ENCODE assay signal across 21 cellular contexts in the genomic region with DNA sequence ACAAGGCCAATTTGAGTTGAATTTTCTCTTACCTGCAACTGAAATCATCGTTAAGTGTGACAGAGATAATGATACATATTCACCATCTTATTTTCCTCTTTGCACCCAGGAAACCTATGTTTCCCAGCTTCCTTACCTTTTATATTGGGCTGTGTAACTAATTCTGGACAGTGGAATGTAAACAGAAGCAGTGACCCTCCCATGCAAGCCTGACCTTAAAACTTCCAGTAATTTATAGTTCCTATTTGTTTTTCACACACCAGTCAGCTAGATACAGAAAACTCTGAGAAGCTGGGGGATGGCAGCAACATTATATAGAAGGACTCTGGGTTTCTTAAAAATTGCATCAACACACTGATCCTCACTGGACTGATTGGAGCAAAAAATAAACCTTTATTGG. TPM values are rescaled to one million over a fixed set of nuclear protein-coding genes. Genes with fewer than 3 reads are reported as not detected.
A peak's percentile ranks its signal among the peaks of the same experiment; 100 is the strongest.
DNase-seq lines count a peak whose midpoint lies in the region; ATAC-seq, FAIRE-seq and TF ChIP-seq lines count a peak whose summit lies in the region.
"Had no signal": no experiment of that assay in that cellular context is flagged by ENCODE, and none has a peak within 500 bp of the region (broad histone marks: within the 10 kb centered on the region; RNA-seq: fewer than 3 reads in every experiment).

No MANE protein-coding gene starts in this region.

- POLR2A ChIA-PET in A549 (lab: Yijun Ruan, JAX): no interaction called here

- no peak for FAIRE-seq in A549 (lab: Jason Lieb, UNC)
- FAIRE-seq: GM12878, HTR-8/SVneo had no signal

- DNase-seq in A549 (ENCODE audit: low read depth in 1 of 2, low spot score in 1 of 2): peak in 1 of 2 experiments; percentile 29
- peak; percentile 65 for DNase-seq in OCI-M1 (lab: John Stamatoyannopoulos, UW)
- no peak for DNase-seq in activated T-helper 1 cell treated with anti-CD3 and anti-CD28 coated beads, Interleukin-12 subunit alpha, Interleukin-12 subunit beta, Interleukin-2, Interleukin-4 antibody, amounts not matched to agents 30 ng/mL and 10 ng/mL and 1 ng/mL, durations not matched to agents 14 hours and 24 hours and 36 hours (ENCODE audit: low spot score)
- no peak for DNase-seq in NCI-H1436 (lab: John Stamatoyannopoulos, UW)
- no peak for DNase-seq in AG08395 (ENCODE audit: low spot score)
- DNase-seq: DND-41, GDM1, KG1, NCI-H1092, NCI-H1694 treated with DMSO at 0.1 percent for 48 hours, NCI-H2107, NCI-H345, NCI-H526 treated with DMSO at 0.1 percent for 48 hours, SHP77 treated with DMSO at 0.1 percent for 48 hours had no signal

- TF ChIP-seq POLR2A in A549 (IDR thresholded peaks at IDR 0.05; ENCODE audit: low read length): no peak
- no peak for TF ChIP-seq POLR2A in gastroesophageal sphincter (IDR thresholded peaks at IDR 0.05)

- peaks cover 11% of the 10 kb centered on the region for H3K9me3 Mint-ChIP-seq in activated T-helper 1 cell treated with anti-CD3 and anti-CD28 coated beads, Interleukin-12 subunit alpha, Interleukin-12 subunit beta, Interleukin-2, Interleukin-4 antibody, amounts not matched to agents 30 ng/mL and 10 ng/mL and 1 ng/mL, durations not matched to agents 14 hours and 24 hours and 36 hours

- H2AFZ ChIP-seq in parathyroid adenoma: no peak overlapping the region

- no peak for TF ChIP-seq EP300 in A549 (IDR thresholded peaks at IDR 0.05)
- TF ChIP-seq EP300 in gastroesophageal sphincter (IDR thresholded peaks at IDR 0.05): no peak

- no peak overlapping the region for H3K4me3 Mint-ChIP-seq in activated T-helper 1 cell treated with anti-CD3 and anti-CD28 coated beads, Interleukin-12 subunit alpha, Interleukin-12 subunit beta, Interleukin-2, Interleukin-4 antibody, amounts not matched to agents 30 ng/mL and 10 ng/mL and 1 ng/mL, durations not matched to agents 14 hours and 24 hours and 36 hours

- H3K4me1 ChIP-seq in A549: 0 out of 3 replicates have a peak, but pooled peaks cover 3% of the 10 kb centered on the region
- H3K4me1 ChIP-seq in gastroesophageal sphincter: peaks cover 0 to 31% (median 9%) of the 10 kb centered on the region in 3 donors
- H3K4me1 ChIP-seq in parathyroid adenoma: no peaks in the 10 kb centered on the region

- CTCF ChIA-PET in A549 (lab: Yijun Ruan, JAX): no interaction called here

- H3K27ac ChIP-seq in A549 (no peak overlapping the region), gastroesophageal sphincter (peak overlapping the region; percentile 21 to 67 (median 41)), parathyroid adenoma (peak overlapping the region; percentile 49)
- H3K27ac ChIP-seq: BLaER1 treated with 17β-estradiol and CSF1 and Interleukin-3, amounts not matched to agents 10 nM and 100 nM had no signal

- H3K4me3 ChIP-seq in A549: no peak overlapping the region
- H3K4me3 ChIP-seq in gastroesophageal sphincter: no peak overlapping the region
- no peak overlapping the region for H3K4me3 ChIP-seq in parathyroid adenoma (ENCODE audit: low read depth, low read length)
- H3K4me3 ChIP-seq: BLaER1 treated with 17β-estradiol and CSF1 and Interleukin-3, amounts not matched to agents 10 nM and 100 nM; GM12878; HAP-1 had no signal

- ATAC-seq in A549: no peak
- no peak for ATAC-seq in gastroesophageal sphincter
- no peak for ATAC-seq in GM21526 (IDR thresholded peaks at IDR 0.05; ENCODE audit: low FRiP score, unreplicated experiment)
- ATAC-seq: GM12878 had no signal

- no peak overlapping the region for H3K27ac Mint-ChIP-seq in activated T-helper 1 cell treated with anti-CD3 and anti-CD28 coated beads, Interleukin-12 subunit alpha, Interleukin-12 subunit beta, Interleukin-2, Interleukin-4 antibody, amounts not matched to agents 30 ng/mL and 10 ng/mL and 1 ng/mL, durations not matched to agents 14 hours and 24 hours and 36 hours

- TF ChIP-seq CTCF in A549 (IDR thresholded peaks at IDR 0.05) (no peak), gastroesophageal sphincter (IDR thresholded peaks at IDR 0.05) (no peak), parathyroid adenoma (IDR thresholded peaks at IDR 0.05) (no peak)

- peak overlapping the region; percentile 15; the same call in 1 of the 3 replicates for H3K4me2 ChIP-seq in A549
- no peak overlapping the region for H3K4me2 ChIP-seq in parathyroid adenoma (ENCODE audit: low read length)
- H3K4me2 ChIP-seq: BLaER1 treated with 17β-estradiol and CSF1 and Interleukin-3, amounts not matched to agents 10 nM and 100 nM had no signal

- WGBS in A549 (ENCODE audit: missing lambda C conversion rate): 48% methylated on average over 1 of the region's 1 CpG
- WGBS in gastroesophageal sphincter (ENCODE audit: low coverage in 1 of 2), 2 donors: 56 to 60% methylated on average over 1 of the region's 1 CpG

- intact Hi-C loops in activated T-helper 1 cell treated with anti-CD3 and anti-CD28 coated beads, Interleukin-12 subunit alpha, Interleukin-12 subunit beta, Interleukin-2, Interleukin-4 antibody, amounts not matched to agents 30 ng/mL and 10 ng/mL and 1 ng/mL, durations not matched to agents 14 hours and 24 hours and 36 hours (cut with micrococcal nuclease): no loop called here

- peaks cover 15% of the 10 kb centered on the region for H3K27me3 Mint-ChIP-seq in activated T-helper 1 cell treated with anti-CD3 and anti-CD28 coated beads, Interleukin-12 subunit alpha, Interleukin-12 subunit beta, Interleukin-2, Interleukin-4 antibody, amounts not matched to agents 30 ng/mL and 10 ng/mL and 1 ng/mL, durations not matched to agents 14 hours and 24 hours and 36 hours (ENCODE audit: insufficient read depth)

- H3K4me1 Mint-ChIP-seq in activated T-helper 1 cell treated with anti-CD3 and anti-CD28 coated beads, Interleukin-12 subunit alpha, Interleukin-12 subunit beta, Interleukin-2, Interleukin-4 antibody, amounts not matched to agents 30 ng/mL and 10 ng/mL and 1 ng/mL, durations not matched to agents 14 hours and 24 hours and 36 hours (ENCODE audit: low read depth): peaks cover 13% of the 10 kb centered on the region

- H3K9ac ChIP-seq in parathyroid adenoma: no peak overlapping the region
- H3K9ac ChIP-seq: BLaER1 treated with 17β-estradiol and CSF1 and Interleukin-3, amounts not matched to agents 10 nM and 100 nM had no signal

- H3K79me2 ChIP-seq in parathyroid adenoma: no peaks in the 10 kb centered on the region

- peaks cover 12% of the 10 kb centered on the region; the same call in 2 of the 3 replicates for H3K9me3 ChIP-seq in A549
- H3K9me3 ChIP-seq in gastroesophageal sphincter: peaks cover 0 to 6% (median 0%) of the 10 kb centered on the region in 3 donors
- no peaks in the 10 kb centered on the region for H3K9me3 ChIP-seq in parathyroid adenoma (ENCODE audit: control insufficient read depth, low read length)

- H3K36me3 Mint-ChIP-seq in activated T-helper 1 cell treated with anti-CD3 and anti-CD28 coated beads, Interleukin-12 subunit alpha, Interleukin-12 subunit beta, Interleukin-2, Interleukin-4 antibody, amounts not matched to agents 30 ng/mL and 10 ng/mL and 1 ng/mL, durations not matched to agents 14 hours and 24 hours and 36 hours (ENCODE audit: low read depth): peaks cover 6% of the 10 kb centered on the region

- H3K36me3 ChIP-seq in gastroesophageal sphincter (no peaks in the 10 kb centered on the region), parathyroid adenoma (ENCODE audit: control insufficient read depth, insufficient read depth, low read length) (no peaks in the 10 kb centered on the region)
- H3K36me3 ChIP-seq: BLaER1 treated with 17β-estradiol and CSF1 and Interleukin-3, amounts not matched to agents 10 nM and 100 nM; HAP-1 had no signal

- H3K27me3 ChIP-seq in gastroesophageal sphincter: no peaks in the 10 kb centered on the region
- H3K27me3 ChIP-seq in parathyroid adenoma (ENCODE audit: control insufficient read depth, insufficient read depth, low read length): no peaks in the 10 kb centered on the region
- H3K27me3 ChIP-seq: BLaER1 treated with 17β-estradiol and CSF1 and Interleukin-3, amounts not matched to agents 10 nM and 100 nM had no signal

- TF ChIP-seq RAD21 in A549 (conservative IDR thresholded peaks at IDR 0.05 in 1 of 2, IDR thresholded peaks at IDR 0.05 in 1 of 2): no peak

TF ChIP-seq in A549, 52 proteins besides CTCF, POLR2A, EP300 and RAD21:
- TF ChIP-seq FOSB (CRISPR knock-in tag; IDR thresholded peaks at IDR 0.05) (no peak), HOXA7 (CRISPR knock-in tag; IDR thresholded peaks at IDR 0.05) (no peak)

RNA-seq across cellular contexts. Expression of a gene that starts 4.5 kb away (rescaled TPM):
- polyA plus RNA-seq in A549 (2011; rRNA removed): 18.0 and 21.8 TPM in 2 replicates
- polyA plus RNA-seq in A549 (2012; cell fraction: cytosol; rRNA removed): 4.8 TPM in 2 replicates
- 3.9 and 5.8 TPM in 2 replicates for polyA plus RNA-seq in A549 (2012; cell fraction: nucleus; rRNA removed)
- 12.8 to 13.4 TPM (median 13.3 TPM) in 3 replicates for polyA plus RNA-seq in A549 (2017; fragmentation: RNase III; extraction: RNeasy Plus Mini Kit Qiagen cat#74134 plus additional on column Dnase treatment)
- polyA minus RNA-seq in A549 (2011; rRNA and poly(A)+ RNA removed): 11.0 and 12.4 TPM in 2 replicates
- total RNA-seq in gastroesophageal sphincter: 100 to 1,000 TPM in 1 of 4 donors, 10 to 100 TPM in 3; 51.3 to 139 (median 69.1) TPM
- 29.9 and 30.5 TPM in 2 replicates for total RNA-seq in activated T-helper 1 cell treated with anti-CD3 and anti-CD28 coated beads, Interleukin-12 subunit alpha, Interleukin-12 subunit beta, Interleukin-2, Interleukin-4 antibody, amounts not matched to agents 30 ng/mL and 10 ng/mL and 1 ng/mL, durations not matched to agents 14 hours and 24 hours and 36 hours

Comparison
In these comparisons a context has a peak if more than half of its experiments do, and no peak if none do; other contexts are left out.
1. H3K27ac ChIP-seq: peak in gastroesophageal sphincter (4 of 4) and parathyroid adenoma (single experiment); none in A549 (0 of 2).